In genomic region chr4:186024637-186025320, GRCh38 we compare ENCODE assay signal across 1 cellular context.
A peak's percentile ranks its signal among the peaks of the same experiment; 100 is the strongest.
TF ChIP-seq lines count a peak whose summit lies in the region.

No MANE protein-coding gene starts in this region.

TF ChIP-seq in IMR-90, 13 proteins besides CTCF, POLR2A, EP300 and RAD21 (continued from another document):
- TF ChIP-seq ELK1 (IDR thresholded peaks at IDR 0.05; ENCODE audit: borderline replicate concordance, low read depth, low read length) (no peak), MXI1 (IDR thresholded peaks at IDR 0.05; ENCODE audit: borderline replicate concordance, low read depth, low read length) (no peak), MAFK (IDR thresholded peaks at IDR 0.05; ENCODE audit: low read depth, low read length) (peak; percentile 64), MAZ (IDR thresholded peaks at IDR 0.05; ENCODE audit: borderline replicate concordance, low read depth, low read length) (no peak)
